20 cellular contexts compared by ENCODE assay signal in genomic region chr1:232431326-232431725, GRCh38.
"Had no signal": no experiment of that assay in that cellular context is flagged by ENCODE, and none has a peak within 500 bp of the region (broad histone marks: within the 10 kb centered on the region; RNA-seq: fewer than 3 reads in every experiment).

No MANE protein-coding gene starts in this region.

- H3K27me3 ChIP-seq: SJCRH30 had no signal

- ATAC-seq: K562, SK-N-SH treated with all-trans-retinoic acid at 6 μM for 48 hours had no signal

- H3K27ac ChIP-seq: HL-60, KMS-11, SJCRH30 had no signal

- H3K4me1 ChIP-seq: SJCRH30 had no signal

- H3K9me3 ChIP-seq: SJCRH30 had no signal

- H3K4me3 ChIP-seq: K562, SJCRH30 had no signal

- H3K36me3 ChIP-seq: SJCRH30 had no signal

- DNase-seq: Kasumi-1, MM.1S, NCI-H1092 treated with DMSO at 0.1 percent for 48 hours, NCI-H1436, NCI-H187, NCI-H2029, NCI-H2081 treated with DMSO at 0.1 percent for 48 hours, NCI-H2171, NCI-H226, NCI-H446, NCI-H510A, NCI-H524 treated with DMSO at 0.1 percent for 48 hours, NCI-H69, NCI-H774, SHP77 treated with DMSO at 0.1 percent for 48 hours, SJCRH30 had no signal
